In the genomic region with DNA sequence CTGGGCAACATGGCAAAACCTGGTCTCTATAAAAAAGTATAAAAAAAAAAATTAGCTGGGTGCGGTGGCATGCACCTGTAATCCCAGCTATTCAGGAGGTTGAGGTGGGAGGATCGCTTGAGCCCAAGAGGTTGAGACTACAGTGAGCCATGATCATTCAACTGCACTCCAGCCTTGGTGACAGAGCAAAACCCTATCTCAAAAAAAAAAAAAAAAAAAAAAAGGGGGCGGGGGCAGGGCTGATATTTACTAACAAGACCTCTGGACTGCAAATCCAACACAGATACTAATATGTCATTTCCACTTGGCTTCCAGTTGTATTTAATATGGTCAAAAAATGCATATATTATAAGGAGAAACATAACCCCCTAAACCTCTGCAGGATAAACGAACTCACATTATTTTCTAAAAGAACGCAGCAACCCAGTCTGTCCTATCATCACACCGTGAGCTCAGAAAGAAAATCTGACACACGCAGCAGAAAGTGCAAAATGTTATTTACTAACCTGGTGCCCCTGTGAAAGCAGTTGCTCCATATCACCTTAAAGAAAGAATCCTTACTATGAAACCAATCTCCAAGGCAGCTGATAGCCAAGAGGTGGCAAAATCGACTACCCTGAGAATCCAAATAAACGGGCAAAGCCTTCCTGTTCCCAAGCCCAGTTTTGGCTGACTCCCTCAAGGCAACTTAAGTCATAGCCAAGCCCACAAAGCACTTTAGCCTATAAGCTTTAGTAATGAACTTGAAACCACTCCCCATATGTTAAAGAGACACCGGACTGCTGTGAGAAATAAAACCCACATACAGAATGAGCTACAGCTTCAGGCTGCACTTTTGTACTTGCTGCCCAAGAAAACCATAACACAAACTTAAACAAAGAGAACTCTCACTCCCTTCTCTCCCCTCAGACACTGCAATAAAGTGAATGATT, we compare ENCODE assay signal across 8 cellular contexts. TPM values are rescaled to one million over a fixed set of nuclear protein-coding genes. Genes with fewer than 3 reads are reported as not detected.
DNase-seq lines count a peak whose midpoint lies in the region; TF ChIP-seq lines count a peak whose summit lies in the region.

No MANE protein-coding gene starts in this region.

- no peak overlapping the region for H3K4me3 Mint-ChIP-seq in activated T-helper 1 cell treated with anti-CD3 and anti-CD28 coated beads, Interleukin-12 subunit alpha, Interleukin-12 subunit beta, Interleukin-2, Interleukin-4 antibody, amounts not matched to agents 30 ng/mL and 10 ng/mL and 1 ng/mL, durations not matched to agents 14 hours and 24 hours and 36 hours

- H3K4me3 ChIP-seq in AG09309 (ENCODE audit: control insufficient read depth, low read depth, low read length) (peak overlapping the region; percentile 46), HAP-1 (no peak overlapping the region), colonic mucosa (peak overlapping the region; percentile 34), liver (ENCODE audit: low read depth in 1 of 3, low read length in 3 of 3) (peak overlapping the region; percentile 28 to 78 (median 45)), transverse colon (peak overlapping the region in 3 of 4 donors; percentile 21 to 42 (median 21))

- TF ChIP-seq CTCF in AG09309 (IDR thresholded peaks at IDR 0.05; ENCODE audit: control insufficient read depth, insufficient read depth, low read depth, low read length, missing control alignments), result no peak
- TF ChIP-seq CTCF in colonic mucosa (IDR thresholded peaks at IDR 0.05), result no peak
- no peak for TF ChIP-seq CTCF in liver (IDR thresholded peaks at IDR 0.05; ENCODE audit: low read depth, low read length, missing input control)
- TF ChIP-seq CTCF in transverse colon (IDR thresholded peaks at IDR 0.05), result no peak

- no peaks in the 10 kb centered on the region for H3K4me1 ChIP-seq in HAP-1
- no peaks in the 10 kb centered on the region for H3K4me1 ChIP-seq in colonic mucosa
- peaks cover 4 to 41% (median 30%) of the 10 kb centered on the region in 4 donors for H3K4me1 ChIP-seq in liver (ENCODE audit: control insufficient read depth in 4 of 4, insufficient read depth in 4 of 4, low read length in 3 of 4)
- peaks cover 0 to 53% (median 25%) of the 10 kb centered on the region in 4 donors for H3K4me1 ChIP-seq in transverse colon

- H3K36me3 Mint-ChIP-seq in activated T-helper 1 cell treated with anti-CD3 and anti-CD28 coated beads, Interleukin-12 subunit alpha, Interleukin-12 subunit beta, Interleukin-2, Interleukin-4 antibody, amounts not matched to agents 30 ng/mL and 10 ng/mL and 1 ng/mL, durations not matched to agents 14 hours and 24 hours and 36 hours (ENCODE audit: low read depth), result no peaks in the 10 kb centered on the region

- H3K9me3 Mint-ChIP-seq in activated T-helper 1 cell treated with anti-CD3 and anti-CD28 coated beads, Interleukin-12 subunit alpha, Interleukin-12 subunit beta, Interleukin-2, Interleukin-4 antibody, amounts not matched to agents 30 ng/mL and 10 ng/mL and 1 ng/mL, durations not matched to agents 14 hours and 24 hours and 36 hours, result no peaks in the 10 kb centered on the region

- H3K27me3 ChIP-seq in HAP-1 (ENCODE audit: low read depth) (no peaks in the 10 kb centered on the region), colonic mucosa (no peaks in the 10 kb centered on the region), liver (ENCODE audit: control insufficient read depth in 4 of 4, insufficient read depth in 4 of 4, low read length in 3 of 4) (no peaks in the 10 kb centered on the region), transverse colon (no peaks in the 10 kb centered on the region)

- peak; percentile 42 to 65 for TF ChIP-seq RAD21 in liver (IDR thresholded peaks at IDR 0.05)

- WGBS in liver, result 20% methylated on average over 10 of the region's 10 CpGs
- WGBS in transverse colon (ENCODE audit: low coverage in 1 of 2), 2 donors, result 25 to 31% methylated on average over 9 to 10 of the region's 10 CpGs

- H3K27me3 Mint-ChIP-seq in activated T-helper 1 cell treated with anti-CD3 and anti-CD28 coated beads, Interleukin-12 subunit alpha, Interleukin-12 subunit beta, Interleukin-2, Interleukin-4 antibody, amounts not matched to agents 30 ng/mL and 10 ng/mL and 1 ng/mL, durations not matched to agents 14 hours and 24 hours and 36 hours (ENCODE audit: insufficient read depth), result peaks cover 16% of the 10 kb centered on the region

- DNase-seq in AG09309 (ENCODE audit: low read depth) (peak; percentile 62), HAP-1 (ENCODE audit: low spot score in 2 of 2) (peak; percentile 22 to 51), NCI-H510A treated with DMSO at 0.1 percent for 48 hours (lab: John Stamatoyannopoulos, UW) (peak; percentile 69), colonic mucosa (peak; percentile 67), transverse colon (peak; percentile 62)
- DNase-seq in activated T-helper 1 cell treated with anti-CD3 and anti-CD28 coated beads, Interleukin-12 subunit alpha, Interleukin-12 subunit beta, Interleukin-2, Interleukin-4 antibody, amounts not matched to agents 30 ng/mL and 10 ng/mL and 1 ng/mL, durations not matched to agents 14 hours and 24 hours and 36 hours (ENCODE audit: low spot score), result no peak
- no peak for DNase-seq in stimulated activated naive CD4-positive, alpha-beta T cell treated with Interleukin-2 at 50 U/mL for 16 hours (lab: John Stamatoyannopoulos, UW)

- no peak overlapping the region for H3K27ac Mint-ChIP-seq in activated T-helper 1 cell treated with anti-CD3 and anti-CD28 coated beads, Interleukin-12 subunit alpha, Interleukin-12 subunit beta, Interleukin-2, Interleukin-4 antibody, amounts not matched to agents 30 ng/mL and 10 ng/mL and 1 ng/mL, durations not matched to agents 14 hours and 24 hours and 36 hours

- intact Hi-C loops in colonic mucosa (cut with DNase I) (loop anchor here (5.0 kb wide), 2 partner anchors 56 to 124 kb away; no protein-coding TSS in a partner anchor), transverse colon (cut with DNase I; ENCODE audit: low total_unique reads) (loop anchor here (10.0 kb wide), 1 partner anchor 126 kb away; no protein-coding TSS in a partner anchor)
- intact Hi-C loops in activated T-helper 1 cell treated with anti-CD3 and anti-CD28 coated beads, Interleukin-12 subunit alpha, Interleukin-12 subunit beta, Interleukin-2, Interleukin-4 antibody, amounts not matched to agents 30 ng/mL and 10 ng/mL and 1 ng/mL, durations not matched to agents 14 hours and 24 hours and 36 hours (cut with micrococcal nuclease), result loop anchor here (5.0 kb wide), 2 partner anchors 64 to 571 kb away; no protein-coding TSS in a partner anchor

- H3K9ac ChIP-seq in colonic mucosa (ENCODE audit: low read depth in 2 of 2, low read length in 2 of 2), result peak overlapping the region in 1 of 2 donors; percentile 58
- H3K9ac ChIP-seq in liver (ENCODE audit: low read depth in 1 of 2, low read length in 2 of 2), result peak overlapping the region; percentile 51 to 89

- peak overlapping the region; percentile 58 for H3K27ac ChIP-seq in colonic mucosa
- peak overlapping the region; percentile 79 to 92 for H3K27ac ChIP-seq in liver (ENCODE audit: low read depth in 1 of 2, low read length in 2 of 2)
- H3K27ac ChIP-seq in transverse colon, result peak overlapping the region; percentile 62 to 77 (median 74)

- H3K9me3 ChIP-seq in HAP-1 (no peaks in the 10 kb centered on the region), colonic mucosa (no peaks in the 10 kb centered on the region), liver (ENCODE audit: control insufficient read depth in 4 of 4, low read length in 3 of 4) (no peaks in the 10 kb centered on the region), transverse colon (no peaks in the 10 kb centered on the region)

- TF ChIP-seq EP300 in transverse colon (IDR thresholded peaks at IDR 0.05; ENCODE audit: low read depth), result no peak

- peak; percentile 52 for TF ChIP-seq POLR2A in transverse colon (IDR thresholded peaks at IDR 0.05)

- in situ Hi-C loops in HAP-1 (cut with MboI; ENCODE audit: low sequenced_read_pairs) (no loop called here), transverse colon (cut with MboI; ENCODE audit: low pct_ligation_motif_present in 1 of 4, low pct_unique_long_range_greater_than_20kb in 1 of 4, low sequenced_read_pairs in 3 of 4) (loop anchor here in 1 of 4 donors (10.0 kb wide), 1 partner anchor 126 kb away; no protein-coding TSS in a partner anchor)

- H3K36me3 ChIP-seq in HAP-1 (replicated peaks) (no peaks in the 10 kb centered on the region), colonic mucosa (no peaks in the 10 kb centered on the region), liver (ENCODE audit: control insufficient read depth in 4 of 4, insufficient read depth in 3 of 4, low read depth in 1 of 4, low read length in 3 of 4) (no peaks in the 10 kb centered on the region), transverse colon (no peaks in the 10 kb centered on the region)

- no peaks in the 10 kb centered on the region for H3K4me1 Mint-ChIP-seq in activated T-helper 1 cell treated with anti-CD3 and anti-CD28 coated beads, Interleukin-12 subunit alpha, Interleukin-12 subunit beta, Interleukin-2, Interleukin-4 antibody, amounts not matched to agents 30 ng/mL and 10 ng/mL and 1 ng/mL, durations not matched to agents 14 hours and 24 hours and 36 hours (ENCODE audit: low read depth)

TF ChIP-seq in liver, 16 proteins besides CTCF, POLR2A, EP300 and RAD21 (continues in another document):
- peak; percentile 31 for TF ChIP-seq FOXA2 (IDR thresholded peaks at IDR 0.05)

RNA-seq across cellular contexts. Expression of gene PLD1, which starts 39.3 kb away (rescaled TPM):
- total RNA-seq in colonic mucosa (10 to 100 TPM; 49.6 to 81.3 TPM), liver (10 to 100 TPM; 26.7 to 31.5 TPM), transverse colon (10 to 100 TPM; 52.1 to 88.3 (median 77.4) TPM)
- 10 to 100 TPM in 1 of 2 donors, 1 to 10 TPM in 1; 4.9 to 10.5 TPM for polyA plus RNA-seq in liver
- 0.15 and 0.29 TPM in 2 replicates for total RNA-seq in activated T-helper 1 cell treated with anti-CD3 and anti-CD28 coated beads, Interleukin-12 subunit alpha, Interleukin-12 subunit beta, Interleukin-2, Interleukin-4 antibody, amounts not matched to agents 30 ng/mL and 10 ng/mL and 1 ng/mL, durations not matched to agents 14 hours and 24 hours and 36 hours

Comparison
In these comparisons a context has a peak if more than half of its experiments do, and no peak if none do; other contexts are left out.
1. DNase-seq: peak in AG09309 (single experiment), HAP-1 (2 of 2), NCI-H510A treated with DMSO at 0.1 percent for 48 hours (single experiment), colonic mucosa (single experiment) and transverse colon (single experiment); none in activated T-helper 1 cell treated with anti-CD3 and anti-CD28 coated beads, Interleukin-12 subunit alpha, Interleukin-12 subunit beta, Interleukin-2, Interleukin-4 antibody, amounts not matched to agents 30 ng/mL and 10 ng/mL and 1 ng/mL, durations not matched to agents 14 hours and 24 hours and 36 hours (single experiment) and stimulated activated naive CD4-positive, alpha-beta T cell treated with Interleukin-2 at 50 U/mL for 16 hours (single experiment).
2. RNA of gene PLD1, which starts 39.3 kb away (total RNA-seq): 52.1 to 88.3 TPM in transverse colon, 49.6 to 81.3 TPM in colonic mucosa and 26.7 to 31.5 TPM in liver; 0.15 to 0.29 TPM in activated T-helper 1 cell treated with anti-CD3 and anti-CD28 coated beads, Interleukin-12 subunit alpha, Interleukin-12 subunit beta, Interleukin-2, Interleukin-4 antibody, amounts not matched to agents 30 ng/mL and 10 ng/mL and 1 ng/mL, durations not matched to agents 14 hours and 24 hours and 36 hours; every median in the first group is over 10 times any median in the second.
3. Peak in every context shown above with its lines, with median percentiles within 50 percentile points of each other: H3K27ac ChIP-seq.